Comparison of ENCODE assay signal across 22 cellular contexts in the genomic region with DNA sequence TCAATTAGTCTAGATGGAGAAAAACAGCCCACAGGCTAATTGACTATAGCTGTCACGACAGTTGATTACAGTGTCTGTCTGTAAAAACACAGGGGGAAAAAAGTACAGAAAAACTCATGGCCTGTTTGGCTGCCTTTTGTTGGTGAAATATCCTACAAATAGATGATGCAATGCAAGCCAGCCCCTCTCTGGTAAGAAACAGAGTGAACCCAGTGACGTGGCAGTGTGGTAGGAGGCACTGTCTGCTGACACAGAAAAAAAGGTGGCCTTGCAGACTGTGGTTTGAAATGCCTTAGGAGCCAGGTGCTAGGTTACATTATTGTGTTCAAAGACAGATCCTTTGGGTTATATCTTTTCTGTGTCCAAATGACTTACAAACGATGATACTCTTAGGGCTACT.
A peak's percentile ranks its signal among the peaks of the same experiment; 100 is the strongest.
DNase-seq lines count a peak whose midpoint lies in the region; ATAC-seq, FAIRE-seq and TF ChIP-seq lines count a peak whose summit lies in the region.
"Had no signal": no experiment of that assay in that cellular context is flagged by ENCODE, and none has a peak within 500 bp of the region (broad histone marks: within the 10 kb centered on the region; RNA-seq: fewer than 3 reads in every experiment).

No MANE protein-coding gene starts in this region.

- intact Hi-C loops in HepG2 (cut with micrococcal nuclease; ENCODE audit: unreplicated experiment), result no loop called here

- H3K36me3 Mint-ChIP-seq in H9 (ENCODE audit: insufficient read depth in 1 of 3, low read depth in 3 of 3), result no peaks in the 10 kb centered on the region
- H3K36me3 Mint-ChIP-seq in WTC11, result peaks cover 11% of the 10 kb centered on the region

- H3K79me2 ChIP-seq in H9 (ENCODE audit: insufficient read depth, low read length), result no peaks in the 10 kb centered on the region
- no peaks in the 10 kb centered on the region for H3K79me2 ChIP-seq in HepG2 (ENCODE audit: insufficient read depth, low read length)

- TF ChIP-seq EP300 in HepG2 (IDR thresholded peaks at IDR 0.05; ENCODE audit: low read depth in 2 of 2, low read length in 2 of 2) (no peak), HepG2 (CRISPR knock-in tag; IDR thresholded peaks at IDR 0.05; ENCODE audit: borderline replicate concordance) (no peak)

- CTCF ChIA-PET in WTC11 (lab: Charles Lee) (no interaction called here), HepG2 (lab: Yijun Ruan, JAX; ENCODE audit: low intra/inter-chr PET ratio, low total read pairs) (no interaction called here)

- H3K4me3 Mint-ChIP-seq in H9 (no peak overlapping the region), WTC11 (no peak overlapping the region)
- H3K4me3 Mint-ChIP-seq: activated T-helper 1 cell treated with anti-CD3 and anti-CD28 coated beads, Interleukin-12 subunit alpha, Interleukin-12 subunit beta, Interleukin-2, Interleukin-4 antibody, amounts not matched to agents 30 ng/mL and 10 ng/mL and 1 ng/mL, durations not matched to agents 14 hours and 24 hours and 36 hours; HFFc6; neural crest cell had no signal

- H3K23ac ChIP-seq in H9 (ENCODE audit: insufficient read length, low read depth, low read length), result no peak overlapping the region

- H4K20me1 ChIP-seq in H9 (ENCODE audit: control insufficient read depth, insufficient read depth, insufficient read length), result no peaks in the 10 kb centered on the region
- no peaks in the 10 kb centered on the region for H4K20me1 ChIP-seq in HepG2 (ENCODE audit: insufficient read depth, low read length)

- H3K27me3 ChIP-seq in H9 (ENCODE audit: insufficient read depth, low read length) (no peaks in the 10 kb centered on the region), HepG2 (ENCODE audit: control insufficient read depth in 1 of 2, insufficient read depth in 2 of 2, low read length in 2 of 2) (no peaks in the 10 kb centered on the region)
- H3K27me3 ChIP-seq: heart left ventricle had no signal

- DNase-seq in Ammon's horn (ENCODE audit: low spot score) (peak; percentile 29), H9 (no peak), WTC11 (ENCODE audit: low spot score) (no peak), HepG2 (ENCODE audit: low spot score) (no peak), NCI-H2081 (lab: John Stamatoyannopoulos, UW) (no peak), HCEC 1CT (no peak)
- no peak for DNase-seq in activated CD4-positive, alpha-beta T cell treated with anti-CD3 and anti-CD28 coated beads for 1 hour
- DNase-seq: activated CD4-positive, alpha-beta T cell treated with anti-CD3 and anti-CD28 coated beads for 48 hours; activated naive CD4-positive, alpha-beta T cell treated with anti-CD3 and anti-CD28 coated beads, Interleukin-2, amount 50 U/mL, for 16 hours; anterior cingulate cortex; heart left ventricle; HFFc6; left ventricle myocardium inferior; NCI-H146; NCI-H526 treated with DMSO at 0.1 percent for 48 hours; posterior cingulate gyrus had no signal

- H2BK120ac ChIP-seq in H9 (ENCODE audit: low read depth, low read length, poor library complexity, severe bottlenecking), result no peak overlapping the region

- TF ChIP-seq POLR2A in HepG2 (IDR thresholded peaks at IDR 0.05; ENCODE audit: insufficient read depth in 1 of 2, low read depth in 2 of 2, low read length in 2 of 2), result no peak

- no peak overlapping the region for H3K14ac ChIP-seq in H9 (ENCODE audit: insufficient read depth, low read length)

- no peak overlapping the region for H3K18ac ChIP-seq in H9 (ENCODE audit: insufficient read length, low read depth, low read length)

- H3K27me3 Mint-ChIP-seq in H9 (ENCODE audit: low read depth) (no peaks in the 10 kb centered on the region), WTC11 (ENCODE audit: low read depth) (0 out of 2 replicates have a peak, but pooled peaks cover 4% of the 10 kb centered on the region)

- H4K5ac ChIP-seq in H9 (ENCODE audit: insufficient read length, low read depth, low read length), result no peak overlapping the region

- no peak overlapping the region for H4K91ac ChIP-seq in H9 (ENCODE audit: insufficient read length, low read depth, low read length)

- H3K9ac ChIP-seq in H9 (ENCODE audit: extremely low read depth, insufficient read length, low read length) (no peak overlapping the region), HepG2 (ENCODE audit: insufficient read depth, low read depth, low read length) (no peak overlapping the region)

- no peak overlapping the region for H3K4ac ChIP-seq in H9 (ENCODE audit: low read depth, low read length)

- H3K27ac ChIP-seq in H9 (ENCODE audit: insufficient read length, low read depth, low read length) (no peak overlapping the region), HepG2 (ENCODE audit: extremely low read length, insufficient read depth, low read length) (no peak overlapping the region)
- H3K27ac ChIP-seq: C4-2B, heart left ventricle, left ventricle myocardium inferior, PC-9 had no signal

- no peaks in the 10 kb centered on the region for H3K9me3 ChIP-seq in H9 (ENCODE audit: control insufficient read depth, low read depth, low read length)
- no peaks in the 10 kb centered on the region for H3K9me3 ChIP-seq in HepG2 (ENCODE audit: low read length)
- H3K9me3 ChIP-seq: heart left ventricle, left ventricle myocardium inferior had no signal

- POLR2A ChIA-PET in WTC11 (lab: Charles Lee) (no interaction called here), HepG2 (lab: Yijun Ruan, JAX) (no interaction called here)

- H2AK5ac ChIP-seq in H9 (ENCODE audit: insufficient read length, low read length), result no peak overlapping the region

- in situ Hi-C loops in HepG2 (cut with HindIII; ENCODE audit: extremely low pct_ligation_motif_present, low pct_unique_long_range_greater_than_20kb), result loop anchor here (10.0 kb wide), 1 partner anchor 423 kb away; no protein-coding TSS in a partner anchor

- H2BK20ac ChIP-seq in H9 (ENCODE audit: low read depth, low read length, poor library complexity, severe bottlenecking), result no peak overlapping the region

- H3K4me1 ChIP-seq in H9 (ENCODE audit: insufficient read depth, low read length) (peaks cover 8% of the 10 kb centered on the region), HepG2 (ENCODE audit: insufficient read depth, low read length) (no peaks in the 10 kb centered on the region)
- H3K4me1 ChIP-seq: heart left ventricle had no signal

- ATAC-seq in WTC11, result no peak
- no peak for ATAC-seq in HepG2
- ATAC-seq in activated CD4-positive, CD25-positive, alpha-beta regulatory T cell treated with anti-CD3 and anti-CD28 coated beads, Interleukin-2, amount 50 U/mL, for 24 hours, result no peak
- ATAC-seq: heart left ventricle had no signal

- H3K56ac ChIP-seq in H9 (ENCODE audit: insufficient read length, low read depth, low read length), result no peak overlapping the region

- H3K36me3 ChIP-seq in HepG2 (replicated peaks in 1 of 2; ENCODE audit: control insufficient read depth in 1 of 2, insufficient read depth in 2 of 2, low read length in 2 of 2), result no peaks in the 10 kb centered on the region
- H3K36me3 ChIP-seq: heart left ventricle, left ventricle myocardium inferior had no signal

- no peaks in the 10 kb centered on the region for H3K79me1 ChIP-seq in H9 (ENCODE audit: insufficient read depth, low read depth, low read length, poor library complexity, severe bottlenecking)

- H3T11ph ChIP-seq in H9 (ENCODE audit: low read length), result no peak overlapping the region

- H3K4me3 ChIP-seq in HepG2 (replicated peaks in 1 of 3; ENCODE audit: insufficient read depth in 1 of 3, low read depth in 2 of 3, low read length in 3 of 3), result no peak overlapping the region
- H3K4me3 ChIP-seq: heart left ventricle, left ventricle myocardium inferior, PC-9 had no signal

- no peak overlapping the region for H4K8ac ChIP-seq in H9 (replicated peaks; ENCODE audit: insufficient read length, low read depth, low read length)

- FAIRE-seq in HepG2 (lab: Jason Lieb, UNC), result no peak
- FAIRE-seq: D721Med had no signal

- no TSS peak for BruUV-seq in HepG2 (replicated peaks; lab: Mats Ljungman, UMichigan)

- no peak overlapping the region for H2BK15ac ChIP-seq in H9 (ENCODE audit: low read depth, low read length)

- H3K23me2 ChIP-seq in H9 (ENCODE audit: insufficient read length, low read depth, low read length, poor library complexity, severe bottlenecking), result no peaks in the 10 kb centered on the region

- no CpG with 5 or more reads among the region's 3 CpGs for WGBS in H9 (ENCODE audit: extremely low coverage, insufficient read length, low lambda C conversion rate)
- WGBS in HepG2 (ENCODE audit: low lambda C conversion rate), result 9% methylated on average over 3 of the region's 3 CpGs

- TF ChIP-seq CTCF in H9 (conservative IDR thresholded peaks at IDR 0.05) (no peak), WTC11 (IDR thresholded peaks at IDR 0.05) (no peak), HepG2 (CRISPR knock-in tag; IDR thresholded peaks at IDR 0.05) (no peak)

- H2AFZ ChIP-seq in H9 (ENCODE audit: low read length), result no peak overlapping the region
- H2AFZ ChIP-seq in HepG2 (ENCODE audit: low read length), result no peak overlapping the region
- H2AFZ ChIP-seq: PC-9 had no signal

- peaks cover 26 to 30% of the 10 kb centered on the region in 2 experiments for H3K4me1 Mint-ChIP-seq in H9
- H3K4me1 Mint-ChIP-seq in WTC11, result peaks cover 39% of the 10 kb centered on the region
- H3K4me1 Mint-ChIP-seq: neural crest cell had no signal

- H3K4me2 ChIP-seq in H9 (ENCODE audit: insufficient read depth, insufficient read length, low read length), result no peak overlapping the region
- H3K4me2 ChIP-seq in HepG2 (ENCODE audit: low read depth, low read length), result no peak overlapping the region
- H3K4me2 ChIP-seq: PC-9 had no signal

- no peak overlapping the region for H2BK12ac ChIP-seq in H9 (ENCODE audit: insufficient read length, low read depth, low read length)

- H3K9me3 Mint-ChIP-seq in H9 (no peaks in the 10 kb centered on the region), WTC11 (no peaks in the 10 kb centered on the region)
- H3K9me3 Mint-ChIP-seq: activated T-helper 1 cell treated with anti-CD3 and anti-CD28 coated beads, Interleukin-12 subunit alpha, Interleukin-12 subunit beta, Interleukin-2, Interleukin-4 antibody, amounts not matched to agents 30 ng/mL and 10 ng/mL and 1 ng/mL, durations not matched to agents 14 hours and 24 hours and 36 hours; HFFc6; neural crest cell had no signal

- no peak for TF ChIP-seq RAD21 in HepG2 (CRISPR knock-in tag; IDR thresholded peaks at IDR 0.05)

- H3K27ac Mint-ChIP-seq in H9 (peak overlapping the region in 2 of 3 experiments; percentile 26 to 30; a peak in 3 of 7 replicates), WTC11 (peak overlapping the region; percentile 30; the same call in 1 of the 2 replicates)
- H3K27ac Mint-ChIP-seq: activated T-helper 1 cell treated with anti-CD3 and anti-CD28 coated beads, Interleukin-12 subunit alpha, Interleukin-12 subunit beta, Interleukin-2, Interleukin-4 antibody, amounts not matched to agents 30 ng/mL and 10 ng/mL and 1 ng/mL, durations not matched to agents 14 hours and 24 hours and 36 hours; HFFc6 had no signal

- H2BK5ac ChIP-seq in H9 (ENCODE audit: insufficient read length, low read length), result no peak overlapping the region

TF ChIP-seq in WTC11, 78 proteins besides CTCF, POLR2A, EP300 and RAD21:
- TF ChIP-seq GABPB1 (CRISPR knock-in tag; IDR thresholded peaks at IDR 0.05) (peak; percentile 83), NFYB (CRISPR knock-in tag; conservative IDR thresholded peaks at IDR 0.05; ENCODE audit: low read depth) (no peak)
TF ChIP-seq in WTC11: peak in this region for 1.

TF ChIP-seq in HepG2, 621 proteins besides CTCF, POLR2A, EP300 and RAD21 (continues in another document):
- TF ChIP-seq ETV5 (CRISPR knock-in tag; IDR thresholded peaks at IDR 0.05; ENCODE audit: borderline replicate concordance) (no peak), ZNF678 (CRISPR knock-in tag; IDR thresholded peaks at IDR 0.05) (no peak)
